ENCODE assay signal across 24 cellular contexts in genomic region chr15:44659041-44659440, GRCh38. TPM values are rescaled to one million over a fixed set of nuclear protein-coding genes. Genes with fewer than 3 reads are reported as not detected.
DNase-seq lines count a peak whose midpoint lies in the region; ATAC-seq and TF ChIP-seq lines count a peak whose summit lies in the region.
"Had no signal": no experiment of that assay in that cellular context is flagged by ENCODE, and none has a peak within 500 bp of the region (broad histone marks: within the 10 kb centered on the region; RNA-seq: fewer than 3 reads in every experiment).

No MANE protein-coding gene starts in this region.

- peak overlapping the region; percentile 63 for H3K27ac Mint-ChIP-seq in stimulated activated naive CD8-positive, alpha-beta T cell treated with anti-CD3 and anti-CD28 coated beads, Interleukin-15, Interleukin-2, amounts not matched to agents 100 ng/mL and 50 ng/mL, for 24 hours
- H3K27ac Mint-ChIP-seq in activated T-helper 17 cell treated with anti-CD3 and anti-CD28 coated beads, Interleukin-2, amount 50 U/mL, for 72 hours = peak overlapping the region; percentile 15
- peak overlapping the region; percentile 35 for H3K27ac Mint-ChIP-seq in memory B cell
- peak overlapping the region; percentile 16 for H3K27ac Mint-ChIP-seq in stimulated activated naive B cell treated with anti-CD40 and anti-IgM and Interleukin-4, amounts not matched to agents 10 μg/mL and 1 μg/mL and 100 μg/mL, for 72 hours
- H3K27ac Mint-ChIP-seq: GM23338 had no signal

- peaks cover 15 to 24% (median 19%) of the 10 kb centered on the region in 4 donors for H3K4me1 ChIP-seq in esophagus muscularis mucosa

- TF ChIP-seq POLR2A in esophagus muscularis mucosa (IDR thresholded peaks at IDR 0.05; ENCODE audit: low read depth) = no peak

- H3K4me1 Mint-ChIP-seq in stimulated activated naive CD8-positive, alpha-beta T cell treated with anti-CD3 and anti-CD28 coated beads, Interleukin-15, Interleukin-2, amounts not matched to agents 100 ng/mL and 50 ng/mL, for 24 hours (ENCODE audit: low read depth) = peaks cover 38% of the 10 kb centered on the region
- peaks cover 15% of the 10 kb centered on the region for H3K4me1 Mint-ChIP-seq in activated T-helper 17 cell treated with anti-CD3 and anti-CD28 coated beads, Interleukin-2, amount 50 U/mL, for 72 hours
- peaks cover 20% of the 10 kb centered on the region for H3K4me1 Mint-ChIP-seq in memory B cell
- peaks cover 20 to 41% of the 10 kb centered on the region in 2 donors for H3K4me1 Mint-ChIP-seq in stimulated activated naive B cell treated with anti-CD40 and anti-IgM and Interleukin-4, amounts not matched to agents 10 μg/mL and 1 μg/mL and 100 μg/mL, for 72 hours

- no peaks in the 10 kb centered on the region for H3K9me3 ChIP-seq in esophagus muscularis mucosa
- H3K9me3 ChIP-seq: Peyer's patch, SJSA1 had no signal

- H3K36me3 ChIP-seq in esophagus muscularis mucosa = peaks cover 22 to 63% (median 45%) of the 10 kb centered on the region in 4 donors

- H3K27me3 Mint-ChIP-seq in stimulated activated naive CD8-positive, alpha-beta T cell treated with anti-CD3 and anti-CD28 coated beads, Interleukin-15, Interleukin-2, amounts not matched to agents 100 ng/mL and 50 ng/mL, for 24 hours = no peaks in the 10 kb centered on the region
- no peaks in the 10 kb centered on the region for H3K27me3 Mint-ChIP-seq in activated T-helper 17 cell treated with anti-CD3 and anti-CD28 coated beads, Interleukin-2, amount 50 U/mL, for 72 hours
- H3K27me3 Mint-ChIP-seq in memory B cell = no peaks in the 10 kb centered on the region
- H3K27me3 Mint-ChIP-seq in stimulated activated naive B cell treated with anti-CD40 and anti-IgM and Interleukin-4, amounts not matched to agents 10 μg/mL and 1 μg/mL and 100 μg/mL, for 72 hours = no peaks in the 10 kb centered on the region
- H3K27me3 Mint-ChIP-seq: CD4-positive, alpha-beta memory T cell had no signal

- no peaks in the 10 kb centered on the region for H3K9me3 Mint-ChIP-seq in stimulated activated naive CD8-positive, alpha-beta T cell treated with anti-CD3 and anti-CD28 coated beads, Interleukin-15, Interleukin-2, amounts not matched to agents 100 ng/mL and 50 ng/mL, for 24 hours
- H3K9me3 Mint-ChIP-seq in activated T-helper 17 cell treated with anti-CD3 and anti-CD28 coated beads, Interleukin-2, amount 50 U/mL, for 72 hours = no peaks in the 10 kb centered on the region
- no peaks in the 10 kb centered on the region for H3K9me3 Mint-ChIP-seq in memory B cell
- H3K9me3 Mint-ChIP-seq in stimulated activated naive B cell treated with anti-CD40 and anti-IgM and Interleukin-4, amounts not matched to agents 10 μg/mL and 1 μg/mL and 100 μg/mL, for 72 hours = no peaks in the 10 kb centered on the region
- H3K9me3 Mint-ChIP-seq: CD4-positive, alpha-beta memory T cell; GM23338 had no signal

- H3K4me3 ChIP-seq in esophagus muscularis mucosa = no peak overlapping the region
- H3K4me3 ChIP-seq: GM12878, GM23338, Peyer's patch, SJSA1 had no signal

- no peak for DNase-seq in stimulated activated naive CD8-positive, alpha-beta T cell treated with anti-CD3 and anti-CD28 coated beads, Interleukin-15, Interleukin-2, amounts not matched to agents 100 U/mL and 50 U/mL, for 24 hours
- DNase-seq in memory B cell (ENCODE audit: low spot score in 2 of 2) = no peak
- DNase-seq in stimulated activated naive B cell treated with anti-CD40 and anti-IgM and Interleukin-4, amounts not matched to agents 10 μg/mL and 1 μg/mL and 100 μg/mL, for 72 hours = no peak
- DNase-seq in NCI-H1436 treated with DMSO at 0.1 percent for 48 hours (lab: John Stamatoyannopoulos, UW) = no peak
- no peak for DNase-seq in esophagus muscularis mucosa (ENCODE audit: extremely low spot score)
- DNase-seq: CD4-positive, alpha-beta memory T cell; DND-41; KG1; MV-4-11; NCI-H1105 treated with DMSO at 0.1 percent for 48 hours; NCI-H1694; NCI-H2081; NCI-H2171; NCI-H345; NCI-H524; NCI-H82; Peyer's patch had no signal

- WGBS in esophagus muscularis mucosa = 94% methylated on average over 4 of the region's 4 CpGs

- TF ChIP-seq CTCF in esophagus muscularis mucosa (IDR thresholded peaks at IDR 0.05) = no peak

- intact Hi-C loops in esophagus muscularis mucosa (cut with DNase I) = no loop called here

- peaks cover 49% of the 10 kb centered on the region for H3K36me3 Mint-ChIP-seq in stimulated activated naive CD8-positive, alpha-beta T cell treated with anti-CD3 and anti-CD28 coated beads, Interleukin-15, Interleukin-2, amounts not matched to agents 100 ng/mL and 50 ng/mL, for 24 hours (ENCODE audit: low read depth)
- H3K36me3 Mint-ChIP-seq in activated T-helper 17 cell treated with anti-CD3 and anti-CD28 coated beads, Interleukin-2, amount 50 U/mL, for 72 hours (ENCODE audit: low read depth) = peaks cover 85% of the 10 kb centered on the region
- peaks cover 22% of the 10 kb centered on the region for H3K36me3 Mint-ChIP-seq in memory B cell
- H3K36me3 Mint-ChIP-seq in stimulated activated naive B cell treated with anti-CD40 and anti-IgM and Interleukin-4, amounts not matched to agents 10 μg/mL and 1 μg/mL and 100 μg/mL, for 72 hours = peaks cover 20 to 25% of the 10 kb centered on the region in 2 donors

- no peaks in the 10 kb centered on the region for H3K27me3 ChIP-seq in esophagus muscularis mucosa
- H3K27me3 ChIP-seq: Peyer's patch, SJSA1 had no signal

- ATAC-seq in stimulated activated naive CD8-positive, alpha-beta T cell treated with anti-CD3 and anti-CD28 coated beads, Interleukin-15, Interleukin-2, amounts not matched to agents 100 U/mL and 50 U/mL, for 24 hours = no peak
- ATAC-seq in activated T-helper 17 cell treated with anti-CD3 and anti-CD28 coated beads, Interleukin-2, amount 50 U/mL, for 72 hours (replicated peaks) = no peak
- ATAC-seq in memory B cell (ENCODE audit: low read depth) = no peak
- ATAC-seq in stimulated activated naive B cell treated with anti-CD40 and anti-IgM and Interleukin-4, amounts not matched to agents 10 μg/mL and 1 μg/mL and 100 μg/mL, for 72 hours (replicated peaks) = no peak
- ATAC-seq in GM21737 (IDR thresholded peaks at IDR 0.05; ENCODE audit: unreplicated experiment) = no peak
- ATAC-seq: GM12878, GM23338, HCT116 had no signal

- no peak overlapping the region for H3K4me3 Mint-ChIP-seq in stimulated activated naive CD8-positive, alpha-beta T cell treated with anti-CD3 and anti-CD28 coated beads, Interleukin-15, Interleukin-2, amounts not matched to agents 100 ng/mL and 50 ng/mL, for 24 hours
- H3K4me3 Mint-ChIP-seq in activated T-helper 17 cell treated with anti-CD3 and anti-CD28 coated beads, Interleukin-2, amount 50 U/mL, for 72 hours = no peak overlapping the region
- H3K4me3 Mint-ChIP-seq in memory B cell = no peak overlapping the region
- H3K4me3 Mint-ChIP-seq in stimulated activated naive B cell treated with anti-CD40 and anti-IgM and Interleukin-4, amounts not matched to agents 10 μg/mL and 1 μg/mL and 100 μg/mL, for 72 hours = no peak overlapping the region
- H3K4me3 Mint-ChIP-seq: GM23338 had no signal

- TF ChIP-seq EP300 in esophagus muscularis mucosa (IDR thresholded peaks at IDR 0.05) = no peak

- no peak overlapping the region for H3K27ac ChIP-seq in esophagus muscularis mucosa (replicated peaks in 1 of 4)
- H3K27ac ChIP-seq: Peyer's patch, SJSA1 had no signal

RNA-seq across cellular contexts. Expression of gene SPG11, which starts 4.4 kb away (rescaled TPM):
- 10 to 100 TPM; 55.7 to 98.4 TPM for total RNA-seq in activated T-helper 17 cell treated with anti-CD3 and anti-CD28 coated beads, Interleukin-2, amount 50 U/mL, for 72 hours
- 10 to 100 TPM; 40.4 to 80.6 (median 55.2) TPM for total RNA-seq in esophagus muscularis mucosa

RNA-seq across cellular contexts. Expression of gene PATL2, which starts 52.1 kb away (rescaled TPM):
- 10 to 100 TPM in 1 of 2 donors, 1 to 10 TPM in 1; 7.9 to 38.5 TPM for total RNA-seq in activated T-helper 17 cell treated with anti-CD3 and anti-CD28 coated beads, Interleukin-2, amount 50 U/mL, for 72 hours
- total RNA-seq in esophagus muscularis mucosa = under 1 TPM; 0.19 to 0.50 (median 0.41) TPM
- total RNA-seq: GM23338 had no signal

RNA-seq across cellular contexts. Expression of gene B2M, which starts 52.3 kb away (rescaled TPM):
- total RNA-seq in activated T-helper 17 cell treated with anti-CD3 and anti-CD28 coated beads, Interleukin-2, amount 50 U/mL, for 72 hours = 1,000 to 10,000 TPM; 4,659 to 6,253 TPM
- 1,000 to 10,000 TPM; 1,352 to 2,424 (median 1,510) TPM for total RNA-seq in esophagus muscularis mucosa

Comparison
In these comparisons a context has a peak if more than half of its experiments do, and no peak if none do; other contexts are left out.
1. RNA of gene PATL2, which starts 52.1 kb away (total RNA-seq): 7.9 to 38.5 TPM in activated T-helper 17 cell treated with anti-CD3 and anti-CD28 coated beads, Interleukin-2, amount 50 U/mL, for 72 hours; 0.19 to 0.50 TPM in esophagus muscularis mucosa; every median in the first group is over 4 times any median in the second.
2. Peak in every context shown above with its lines, with median percentiles within 50 percentile points of each other: H3K27ac Mint-ChIP-seq.